Comparison of ENCODE assay signal across 1 cellular context in the genomic region with DNA sequence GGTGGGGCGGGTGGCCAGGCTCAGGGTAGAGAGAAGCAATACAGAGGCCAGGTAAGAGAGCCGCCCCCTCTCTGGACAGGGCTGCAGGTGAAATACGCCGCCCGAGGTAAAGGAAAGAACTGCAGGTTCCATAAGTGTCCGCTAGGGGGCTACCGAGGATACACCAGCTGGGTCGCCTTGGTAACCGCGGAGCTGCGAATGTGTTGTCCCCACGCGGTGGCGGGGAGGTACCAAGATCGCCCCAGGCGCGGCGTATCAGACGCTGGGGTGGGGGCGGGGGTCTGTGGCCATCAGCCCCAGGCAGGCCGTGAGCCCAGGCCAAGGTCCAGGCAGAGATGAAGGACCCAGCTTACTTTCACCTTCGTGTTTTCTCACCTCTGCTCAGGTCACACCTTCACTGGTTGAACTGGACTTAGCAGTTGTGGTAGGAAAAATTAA.
TF ChIP-seq lines count a peak whose summit lies in the region.

No MANE protein-coding gene starts in this region.

TF ChIP-seq in K562, 482 proteins besides CTCF, POLR2A, EP300 and RAD21 (continued from another document and continues in another):
- TF ChIP-seq, protein P1, sequence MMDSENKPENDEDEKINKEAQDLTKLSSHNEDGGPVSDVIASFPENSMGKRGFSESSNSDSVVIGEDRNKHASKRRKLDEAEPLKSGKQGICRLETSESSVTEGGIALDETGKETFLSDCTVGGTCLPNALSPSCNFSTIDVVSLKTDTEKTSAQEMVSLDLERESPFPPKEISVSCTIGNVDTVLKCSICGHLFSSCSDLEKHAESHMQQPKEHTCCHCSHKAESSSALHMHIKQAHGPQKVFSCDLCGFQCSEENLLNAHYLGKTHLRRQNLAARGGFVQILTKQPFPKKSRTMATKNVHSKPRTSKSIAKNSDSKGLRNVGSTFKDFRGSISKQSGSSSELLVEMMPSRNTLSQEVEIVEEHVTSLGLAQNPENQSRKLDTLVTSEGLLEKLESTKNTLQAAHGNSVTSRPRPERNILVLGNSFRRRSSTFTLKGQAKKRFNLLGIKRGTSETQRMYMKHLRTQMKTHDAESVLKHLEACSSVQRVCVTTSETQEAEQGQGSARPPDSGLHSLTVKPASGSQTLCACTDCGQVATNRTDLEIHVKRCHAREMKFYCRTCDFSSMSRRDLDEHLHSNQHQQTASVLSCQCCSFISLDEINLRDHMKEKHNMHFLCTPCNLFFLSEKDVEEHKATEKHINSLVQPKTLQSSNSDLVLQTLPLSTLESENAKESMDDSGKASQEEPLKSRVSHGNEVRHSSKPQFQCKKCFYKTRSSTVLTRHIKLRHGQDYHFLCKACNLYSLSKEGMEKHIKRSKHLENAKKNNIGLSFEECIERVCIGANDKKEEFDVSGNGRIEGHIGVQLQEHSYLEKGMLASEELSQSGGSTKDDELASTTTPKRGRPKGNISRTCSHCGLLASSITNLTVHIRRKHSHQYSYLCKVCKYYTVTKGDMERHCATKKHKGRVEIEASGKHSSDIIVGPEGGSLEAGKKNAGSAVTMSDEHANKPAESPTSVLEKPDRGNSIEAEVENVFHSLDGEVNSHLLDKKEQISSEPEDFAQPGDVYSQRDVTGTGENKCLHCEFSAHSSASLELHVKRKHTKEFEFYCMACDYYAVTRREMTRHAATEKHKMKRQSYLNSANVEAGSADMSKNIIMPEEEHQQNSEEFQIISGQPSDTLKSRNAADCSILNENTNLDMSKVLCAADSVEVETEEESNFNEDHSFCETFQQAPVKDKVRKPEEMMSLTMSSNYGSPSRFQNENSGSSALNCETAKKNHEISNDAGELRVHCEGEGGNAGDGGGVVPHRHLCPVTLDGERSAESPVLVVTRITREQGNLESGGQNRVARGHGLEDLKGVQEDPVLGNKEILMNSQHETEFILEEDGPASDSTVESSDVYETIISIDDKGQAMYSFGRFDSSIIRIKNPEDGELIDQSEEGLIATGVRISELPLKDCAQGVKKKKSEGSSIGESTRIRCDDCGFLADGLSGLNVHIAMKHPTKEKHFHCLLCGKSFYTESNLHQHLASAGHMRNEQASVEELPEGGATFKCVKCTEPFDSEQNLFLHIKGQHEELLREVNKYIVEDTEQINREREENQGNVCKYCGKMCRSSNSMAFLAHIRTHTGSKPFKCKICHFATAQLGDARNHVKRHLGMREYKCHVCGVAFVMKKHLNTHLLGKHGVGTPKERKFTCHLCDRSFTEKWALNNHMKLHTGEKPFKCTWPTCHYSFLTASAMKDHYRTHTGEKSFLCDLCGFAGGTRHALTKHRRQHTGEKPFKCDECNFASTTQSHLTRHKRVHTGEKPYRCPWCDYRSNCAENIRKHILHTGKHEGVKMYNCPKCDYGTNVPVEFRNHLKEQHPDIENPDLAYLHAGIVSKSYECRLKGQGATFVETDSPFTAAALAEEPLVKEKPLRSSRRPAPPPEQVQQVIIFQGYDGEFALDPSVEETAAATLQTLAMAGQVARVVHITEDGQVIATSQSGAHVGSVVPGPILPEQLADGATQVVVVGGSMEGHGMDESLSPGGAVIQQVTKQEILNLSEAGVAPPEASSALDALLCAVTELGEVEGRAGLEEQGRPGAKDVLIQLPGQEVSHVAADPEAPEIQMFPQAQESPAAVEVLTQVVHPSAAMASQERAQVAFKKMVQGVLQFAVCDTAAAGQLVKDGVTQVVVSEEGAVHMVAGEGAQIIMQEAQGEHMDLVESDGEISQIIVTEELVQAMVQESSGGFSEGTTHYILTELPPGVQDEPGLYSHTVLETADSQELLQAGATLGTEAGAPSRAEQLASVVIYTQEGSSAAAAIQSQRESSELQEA (IDR thresholded peaks at IDR 0.05; ENCODE audit: low read depth) = no peak
- TF ChIP-seq ESRRA (IDR thresholded peaks at IDR 0.05; ENCODE audit: borderline replicate concordance, low read depth) (no peak), NCOA1 (IDR thresholded peaks at IDR 0.05; ENCODE audit: low read depth) (no peak), LARP7 (IDR thresholded peaks at IDR 0.05) (no peak), TCF3 (CRISPR knock-in tag; IDR thresholded peaks at IDR 0.05) (no peak), ZNF609 (CRISPR knock-in tag; IDR thresholded peaks at IDR 0.05; ENCODE audit: borderline replicate concordance) (no peak), CREB1 (IDR thresholded peaks at IDR 0.05) (no peak; the same call in 1 of the 2 replicates), CREB1 (CRISPR knock-in tag; IDR thresholded peaks at IDR 0.05) (no peak), ZNF778 (CRISPR knock-in tag; IDR thresholded peaks at IDR 0.05) (no peak), FOXA1 (IDR thresholded peaks at IDR 0.05; ENCODE audit: borderline replicate concordance) (no peak), EGR1 (conservative IDR thresholded peaks at IDR 0.05) (0 out of 2 replicates have a peak, but pooled peaks have one; percentile 37), ZNF217 (CRISPR knock-in tag; IDR thresholded peaks at IDR 0.05) (no peak), CBFB (CRISPR knock-in tag; IDR thresholded peaks at IDR 0.05) (no peak), CHD2 (IDR thresholded peaks at IDR 0.05; ENCODE audit: low read depth, low read length) (no peak), TSC22D4 (tag; IDR thresholded peaks at IDR 0.05) (no peak), ZBTB40 (IDR thresholded peaks at IDR 0.05) (no peak), ZBTB40 (CRISPR knock-in tag; IDR thresholded peaks at IDR 0.05) (no peak), ZFP36 (IDR thresholded peaks at IDR 0.05; ENCODE audit: low read depth, low read length, partially characterized antibody) (no peak), XRCC4 (IDR thresholded peaks at IDR 0.05; ENCODE audit: extremely low read depth, insufficient read depth, insufficient read length) (no peak), ZNF12 (CRISPR knock-in tag; IDR thresholded peaks at IDR 0.05) (no peak), U2AF2 (optimal IDR thresholded peaks at IDR 0.05; ENCODE audit: low read depth, low read length) (no peak), HEY1 (CRISPR knock-in tag; IDR thresholded peaks at IDR 0.05; ENCODE audit: borderline replicate concordance) (no peak)
- TF ChIP-seq, protein P2, sequence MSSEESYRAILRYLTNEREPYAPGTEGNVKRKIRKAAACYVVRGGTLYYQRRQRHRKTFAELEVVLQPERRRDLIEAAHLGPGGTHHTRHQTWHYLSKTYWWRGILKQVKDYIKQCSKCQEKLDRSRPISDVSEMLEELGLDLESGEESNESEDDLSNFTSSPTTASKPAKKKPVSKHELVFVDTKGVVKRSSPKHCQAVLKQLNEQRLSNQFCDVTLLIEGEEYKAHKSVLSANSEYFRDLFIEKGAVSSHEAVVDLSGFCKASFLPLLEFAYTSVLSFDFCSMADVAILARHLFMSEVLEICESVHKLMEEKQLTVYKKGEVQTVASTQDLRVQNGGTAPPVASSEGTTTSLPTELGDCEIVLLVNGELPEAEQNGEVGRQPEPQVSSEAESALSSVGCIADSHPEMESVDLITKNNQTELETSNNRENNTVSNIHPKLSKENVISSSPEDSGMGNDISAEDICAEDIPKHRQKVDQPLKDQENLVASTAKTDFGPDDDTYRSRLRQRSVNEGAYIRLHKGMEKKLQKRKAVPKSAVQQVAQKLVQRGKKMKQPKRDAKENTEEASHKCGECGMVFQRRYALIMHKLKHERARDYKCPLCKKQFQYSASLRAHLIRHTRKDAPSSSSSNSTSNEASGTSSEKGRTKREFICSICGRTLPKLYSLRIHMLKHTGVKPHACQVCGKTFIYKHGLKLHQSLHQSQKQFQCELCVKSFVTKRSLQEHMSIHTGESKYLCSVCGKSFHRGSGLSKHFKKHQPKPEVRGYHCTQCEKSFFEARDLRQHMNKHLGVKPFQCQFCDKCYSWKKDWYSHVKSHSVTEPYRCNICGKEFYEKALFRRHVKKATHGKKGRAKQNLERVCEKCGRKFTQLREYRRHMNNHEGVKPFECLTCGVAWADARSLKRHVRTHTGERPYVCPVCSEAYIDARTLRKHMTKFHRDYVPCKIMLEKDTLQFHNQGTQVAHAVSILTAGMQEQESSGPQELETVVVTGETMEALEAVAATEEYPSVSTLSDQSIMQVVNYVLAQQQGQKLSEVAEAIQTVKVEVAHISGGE (CRISPR knock-in tag; IDR thresholded peaks at IDR 0.05) = no peak
- TF ChIP-seq, protein P3, sequence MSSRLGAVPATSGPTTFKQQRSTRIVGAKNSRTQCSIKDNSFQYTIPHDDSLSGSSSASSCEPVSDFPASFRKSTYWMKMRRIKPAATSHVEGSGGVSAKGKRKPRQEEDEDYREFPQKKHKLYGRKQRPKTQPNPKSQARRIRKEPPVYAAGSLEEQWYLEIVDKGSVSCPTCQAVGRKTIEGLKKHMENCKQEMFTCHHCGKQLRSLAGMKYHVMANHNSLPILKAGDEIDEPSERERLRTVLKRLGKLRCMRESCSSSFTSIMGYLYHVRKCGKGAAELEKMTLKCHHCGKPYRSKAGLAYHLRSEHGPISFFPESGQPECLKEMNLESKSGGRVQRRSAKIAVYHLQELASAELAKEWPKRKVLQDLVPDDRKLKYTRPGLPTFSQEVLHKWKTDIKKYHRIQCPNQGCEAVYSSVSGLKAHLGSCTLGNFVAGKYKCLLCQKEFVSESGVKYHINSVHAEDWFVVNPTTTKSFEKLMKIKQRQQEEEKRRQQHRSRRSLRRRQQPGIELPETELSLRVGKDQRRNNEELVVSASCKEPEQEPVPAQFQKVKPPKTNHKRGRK (tag; IDR thresholded peaks at IDR 0.05) = no peak
